ENCODE assay signal across 1 cellular context in the genomic region with DNA sequence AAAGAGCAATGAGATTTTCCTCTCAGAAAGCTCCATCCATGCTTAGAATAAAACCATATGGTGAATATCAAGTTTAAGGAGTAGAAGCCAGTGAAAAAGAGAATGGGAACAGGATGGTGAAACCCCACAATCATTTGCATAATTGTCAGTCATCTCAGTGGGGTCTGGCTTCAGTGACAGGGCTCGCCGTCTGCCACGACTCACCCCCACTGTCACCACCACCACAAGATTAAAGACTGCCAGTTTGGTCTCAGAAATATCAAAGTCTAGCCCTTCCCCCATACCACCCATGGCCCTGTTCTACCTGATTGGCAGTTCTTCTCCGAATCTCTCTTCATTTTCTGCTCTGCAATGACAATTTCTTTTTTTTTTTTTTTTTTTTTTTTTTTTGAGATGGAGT.
TF ChIP-seq lines count a peak whose summit lies in the region.

No MANE protein-coding gene starts in this region.

TF ChIP-seq in GM12878, 131 proteins besides CTCF, POLR2A, EP300 and RAD21 (continued from another document):
- TF ChIP-seq, protein P1, sequence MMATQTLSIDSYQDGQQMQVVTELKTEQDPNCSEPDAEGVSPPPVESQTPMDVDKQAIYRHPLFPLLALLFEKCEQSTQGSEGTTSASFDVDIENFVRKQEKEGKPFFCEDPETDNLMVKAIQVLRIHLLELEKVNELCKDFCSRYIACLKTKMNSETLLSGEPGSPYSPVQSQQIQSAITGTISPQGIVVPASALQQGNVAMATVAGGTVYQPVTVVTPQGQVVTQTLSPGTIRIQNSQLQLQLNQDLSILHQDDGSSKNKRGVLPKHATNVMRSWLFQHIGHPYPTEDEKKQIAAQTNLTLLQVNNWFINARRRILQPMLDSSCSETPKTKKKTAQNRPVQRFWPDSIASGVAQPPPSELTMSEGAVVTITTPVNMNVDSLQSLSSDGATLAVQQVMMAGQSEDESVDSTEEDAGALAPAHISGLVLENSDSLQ (IDR thresholded peaks at IDR 0.05): no peak
- TF ChIP-seq, protein P2, sequence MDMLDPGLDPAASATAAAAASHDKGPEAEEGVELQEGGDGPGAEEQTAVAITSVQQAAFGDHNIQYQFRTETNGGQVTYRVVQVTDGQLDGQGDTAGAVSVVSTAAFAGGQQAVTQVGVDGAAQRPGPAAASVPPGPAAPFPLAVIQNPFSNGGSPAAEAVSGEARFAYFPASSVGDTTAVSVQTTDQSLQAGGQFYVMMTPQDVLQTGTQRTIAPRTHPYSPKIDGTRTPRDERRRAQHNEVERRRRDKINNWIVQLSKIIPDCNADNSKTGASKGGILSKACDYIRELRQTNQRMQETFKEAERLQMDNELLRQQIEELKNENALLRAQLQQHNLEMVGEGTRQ (IDR thresholded peaks at IDR 0.05; ENCODE audit: borderline replicate concordance, low read depth, low read length): no peak
- no peak for TF ChIP-seq MXI1 (IDR thresholded peaks at IDR 0.05; ENCODE audit: low read depth, low read length)
- TF ChIP-seq SIX5 (IDR thresholded peaks at IDR 0.05; ENCODE audit: low read depth, low read length, severe bottlenecking): no peak
- TF ChIP-seq ETV6 (conservative IDR thresholded peaks at IDR 0.05 in 1 of 2, IDR thresholded peaks at IDR 0.05 in 1 of 2; ENCODE audit: borderline replicate concordance in 1 of 2, low read depth in 1 of 2): no peak
- TF ChIP-seq, protein P3, sequence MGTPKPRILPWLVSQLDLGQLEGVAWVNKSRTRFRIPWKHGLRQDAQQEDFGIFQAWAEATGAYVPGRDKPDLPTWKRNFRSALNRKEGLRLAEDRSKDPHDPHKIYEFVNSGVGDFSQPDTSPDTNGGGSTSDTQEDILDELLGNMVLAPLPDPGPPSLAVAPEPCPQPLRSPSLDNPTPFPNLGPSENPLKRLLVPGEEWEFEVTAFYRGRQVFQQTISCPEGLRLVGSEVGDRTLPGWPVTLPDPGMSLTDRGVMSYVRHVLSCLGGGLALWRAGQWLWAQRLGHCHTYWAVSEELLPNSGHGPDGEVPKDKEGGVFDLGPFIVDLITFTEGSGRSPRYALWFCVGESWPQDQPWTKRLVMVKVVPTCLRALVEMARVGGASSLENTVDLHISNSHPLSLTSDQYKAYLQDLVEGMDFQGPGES (IDR thresholded peaks at IDR 0.05): no peak
- TF ChIP-seq MEF2A (IDR thresholded peaks at IDR 0.05; ENCODE audit: insufficient read depth, low read depth, low read length): no peak
- no peak for TF ChIP-seq PAX8 (IDR thresholded peaks at IDR 0.05)
- TF ChIP-seq RB1 (IDR thresholded peaks at IDR 0.05; ENCODE audit: borderline replicate concordance): no peak
- TF ChIP-seq NFYA (IDR thresholded peaks at IDR 0.05; ENCODE audit: borderline replicate concordance, low read depth, low read length): no peak
- TF ChIP-seq, protein P4, sequence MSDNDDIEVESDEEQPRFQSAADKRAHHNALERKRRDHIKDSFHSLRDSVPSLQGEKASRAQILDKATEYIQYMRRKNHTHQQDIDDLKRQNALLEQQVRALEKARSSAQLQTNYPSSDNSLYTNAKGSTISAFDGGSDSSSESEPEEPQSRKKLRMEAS (IDR thresholded peaks at IDR 0.05; ENCODE audit: low read depth, low read length): no peak
- TF ChIP-seq, protein P5, sequence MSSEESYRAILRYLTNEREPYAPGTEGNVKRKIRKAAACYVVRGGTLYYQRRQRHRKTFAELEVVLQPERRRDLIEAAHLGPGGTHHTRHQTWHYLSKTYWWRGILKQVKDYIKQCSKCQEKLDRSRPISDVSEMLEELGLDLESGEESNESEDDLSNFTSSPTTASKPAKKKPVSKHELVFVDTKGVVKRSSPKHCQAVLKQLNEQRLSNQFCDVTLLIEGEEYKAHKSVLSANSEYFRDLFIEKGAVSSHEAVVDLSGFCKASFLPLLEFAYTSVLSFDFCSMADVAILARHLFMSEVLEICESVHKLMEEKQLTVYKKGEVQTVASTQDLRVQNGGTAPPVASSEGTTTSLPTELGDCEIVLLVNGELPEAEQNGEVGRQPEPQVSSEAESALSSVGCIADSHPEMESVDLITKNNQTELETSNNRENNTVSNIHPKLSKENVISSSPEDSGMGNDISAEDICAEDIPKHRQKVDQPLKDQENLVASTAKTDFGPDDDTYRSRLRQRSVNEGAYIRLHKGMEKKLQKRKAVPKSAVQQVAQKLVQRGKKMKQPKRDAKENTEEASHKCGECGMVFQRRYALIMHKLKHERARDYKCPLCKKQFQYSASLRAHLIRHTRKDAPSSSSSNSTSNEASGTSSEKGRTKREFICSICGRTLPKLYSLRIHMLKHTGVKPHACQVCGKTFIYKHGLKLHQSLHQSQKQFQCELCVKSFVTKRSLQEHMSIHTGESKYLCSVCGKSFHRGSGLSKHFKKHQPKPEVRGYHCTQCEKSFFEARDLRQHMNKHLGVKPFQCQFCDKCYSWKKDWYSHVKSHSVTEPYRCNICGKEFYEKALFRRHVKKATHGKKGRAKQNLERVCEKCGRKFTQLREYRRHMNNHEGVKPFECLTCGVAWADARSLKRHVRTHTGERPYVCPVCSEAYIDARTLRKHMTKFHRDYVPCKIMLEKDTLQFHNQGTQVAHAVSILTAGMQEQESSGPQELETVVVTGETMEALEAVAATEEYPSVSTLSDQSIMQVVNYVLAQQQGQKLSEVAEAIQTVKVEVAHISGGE (CRISPR knock-in tag; IDR thresholded peaks at IDR 0.05): no peak
TF ChIP-seq in GM12878: peak in this region for 0.
